8 cellular contexts compared by ENCODE assay signal in genomic region chr1:54488831-54489626, GRCh38. TPM values are rescaled to one million over a fixed set of nuclear protein-coding genes. Genes with fewer than 3 reads are reported as not detected.
DNase-seq lines count a peak whose midpoint lies in the region; ATAC-seq, FAIRE-seq and TF ChIP-seq lines count a peak whose summit lies in the region.

No MANE protein-coding gene starts in this region.

- H3K4me1 ChIP-seq in A673 (ENCODE audit: insufficient read depth, low read length, poor library complexity, severe bottlenecking): peaks cover 41% of the 10 kb centered on the region
- peaks cover 7 to 22% (median 15%) of the 10 kb centered on the region in 4 experiments for H3K4me1 ChIP-seq in H1 (replicated peaks in 1 of 4; ENCODE audit: control insufficient read depth in 3 of 4, insufficient read depth in 4 of 4, low read length in 3 of 4)
- H3K4me1 ChIP-seq in mesenchymal stem cell (ENCODE audit: control insufficient read depth, insufficient read depth, low read depth, low read length): peaks cover 13% of the 10 kb centered on the region

- H3K9ac ChIP-seq in H1 (replicated peaks in 1 of 4; ENCODE audit: extremely low read depth in 1 of 4, low read depth in 3 of 4, low read length in 3 of 4) (peak overlapping the region; percentile 48 to 85 (median 68); a peak in 6 of 7 replicates), mesenchymal stem cell (ENCODE audit: low read length) (peak overlapping the region; percentile 99)

- H3K27ac ChIP-seq in A673 (ENCODE audit: low read depth, low read length, poor library complexity, severe bottlenecking) (peak overlapping the region; percentile 83), H1 (ENCODE audit: low read depth, low read length) (peak overlapping the region; percentile 96), mesenchymal stem cell (ENCODE audit: low read length, poor library complexity, severe bottlenecking) (peak overlapping the region; percentile 63)

- H2AK5ac ChIP-seq in H1 (ENCODE audit: low read depth, low read length) (peak overlapping the region; percentile 98; the same call in 1 of the 2 replicates), mesenchymal stem cell (ENCODE audit: low read length, severe bottlenecking) (peak overlapping the region; percentile 29)

- no peaks in the 10 kb centered on the region for H3K27me3 ChIP-seq in A673 (replicated peaks; ENCODE audit: insufficient read depth, low read depth, low read length, poor library complexity)
- H3K27me3 ChIP-seq in H1 (replicated peaks in 1 of 4; ENCODE audit: control insufficient read depth in 3 of 4, extremely low read depth in 1 of 4, insufficient read depth in 3 of 4, low read length in 3 of 4): peaks cover 0 to 18% (median 11%) of the 10 kb centered on the region in 4 experiments; a peak in 6 of 7 replicates
- H3K27me3 ChIP-seq in mesenchymal stem cell (ENCODE audit: control insufficient read depth in 1 of 2, insufficient read depth in 1 of 2, low read length in 2 of 2): peaks cover 4 to 21% of the 10 kb centered on the region in 2 experiments

- peak overlapping the region; percentile 79 for H3K56ac ChIP-seq in H1 (replicated peaks; ENCODE audit: insufficient read length, low read depth, low read length)

- H2BK15ac ChIP-seq in H1 (ENCODE audit: low read length) (peak overlapping the region; percentile 92), mesenchymal stem cell (ENCODE audit: low read depth, poor library complexity, severe bottlenecking) (peak overlapping the region; percentile 75)

- ATAC-seq in GM18502 (IDR thresholded peaks at IDR 0.05; ENCODE audit: poor library complexity, unreplicated experiment) (peak; percentile 74), HG03354 (IDR thresholded peaks at IDR 0.05; ENCODE audit: poor library complexity, severe bottlenecking, unreplicated experiment) (peak; percentile 66)

- POLR2A ChIA-PET in A673 (lab: Charles Lee; ENCODE audit: low non-redundant PET) (interaction anchor here (0.6 kb wide), 1 partner anchor 1189 kb away, joined by 3 read pairs; no protein-coding TSS in a partner anchor), H1 (lab: Charles Lee; ENCODE audit: partially characterized antibody) (interaction anchor here (0.7 to 8.3 kb wide), 27 partner anchors 9 to 367 kb away, joined by 3 to 216 read pairs (median 3); partner anchors contain the start of genes CYB5RL, MRPL37 and SSBP3)

- H4K91ac ChIP-seq in H1 (replicated peaks; ENCODE audit: insufficient read length, low read length): peak overlapping the region; percentile 100
- H4K91ac ChIP-seq in mesenchymal stem cell (ENCODE audit: low read length): peak overlapping the region; percentile 97

- peak overlapping the region; percentile 98 for H2BK5ac ChIP-seq in H1 (ENCODE audit: low read depth, low read length)
- H2BK5ac ChIP-seq in mesenchymal stem cell (ENCODE audit: low read depth, low read length, poor library complexity, severe bottlenecking): peak overlapping the region; percentile 40

- H4K5ac ChIP-seq in H1 (ENCODE audit: insufficient read length, low read depth, low read length): peak overlapping the region; percentile 90

- H2BK120ac ChIP-seq in H1 (replicated peaks; ENCODE audit: low read depth, low read length) (peak overlapping the region; percentile 93), mesenchymal stem cell (ENCODE audit: low read depth, low read length) (peak overlapping the region; percentile 100)

- TF ChIP-seq CTCF in A673 (conservative IDR thresholded peaks at IDR 0.05; ENCODE audit: low read depth, low read length) (peak; percentile 95), H1 (IDR thresholded peaks at IDR 0.05; ENCODE audit: control extremely low read depth in 1 of 3, insufficient read depth in 1 of 3, low read depth in 1 of 3, low read length in 3 of 3) (peak; percentile 75 to 96 (median 79))

- H3K4me2 ChIP-seq in H1 (ENCODE audit: insufficient read depth in 1 of 2, low read depth in 2 of 2, low read length in 2 of 2): peak overlapping the region; percentile 91 to 94
- H3K4me2 ChIP-seq in mesenchymal stem cell (ENCODE audit: low read length, poor library complexity, severe bottlenecking): peak overlapping the region; percentile 93

- H3K79me1 ChIP-seq in H1 (ENCODE audit: low read depth, low read length): no peaks in the 10 kb centered on the region
- H3K79me1 ChIP-seq in mesenchymal stem cell (replicated peaks; ENCODE audit: low read length, poor library complexity, severe bottlenecking): no peaks in the 10 kb centered on the region

- H2BK20ac ChIP-seq in H1 (ENCODE audit: low read length): peak overlapping the region; percentile 97

- H4K20me1 ChIP-seq in H1 (replicated peaks in 1 of 2; ENCODE audit: control insufficient read depth in 1 of 2, insufficient read depth in 2 of 2, low read length in 2 of 2): no peaks in the 10 kb centered on the region

- H2AFZ ChIP-seq in H1 (ENCODE audit: low read length): no peak overlapping the region
- H2AFZ ChIP-seq in mesenchymal stem cell (ENCODE audit: low read depth, low read length): no peak overlapping the region

- no peaks in the 10 kb centered on the region for H3K79me2 ChIP-seq in H1 (ENCODE audit: control insufficient read depth in 1 of 2, insufficient read depth in 2 of 2, low read length in 2 of 2)

- H3K4me3 ChIP-seq in A673 (ENCODE audit: low read depth, low read length, poor library complexity, severe bottlenecking) (peak overlapping the region; percentile 65), H1 (ENCODE audit: extremely low read depth in 1 of 4, insufficient read depth in 2 of 4, low read depth in 3 of 4, low read length in 4 of 4) (peak overlapping the region; percentile 24 to 69 (median 64); a peak in 7 of 8 replicates), mesenchymal stem cell (ENCODE audit: insufficient read depth in 1 of 2, low read depth in 1 of 2, low read length in 2 of 2) (peak overlapping the region; percentile 53 to 80)

- DNase-seq in A673 (ENCODE audit: low spot score) (peak; percentile 88), NCI-H526 treated with DMSO at 0.1 percent for 48 hours (lab: John Stamatoyannopoulos, UW) (peak; percentile 53), H1 (ENCODE audit: low read depth in 1 of 2, low spot score in 2 of 2) (peak; percentile 74 to 96), mesenchymal stem cell (peak; percentile 77)
- DNase-seq in activated CD8-positive, alpha-beta memory T cell treated with anti-CD3 and anti-CD28 coated beads for 48 hours (ENCODE audit: low read depth in 2 of 3, low spot score in 2 of 3): peak; percentile 50 to 66 (median 60)
- DNase-seq in stimulated activated CD4-positive, alpha-beta T cell treated with anti-CD3 and anti-CD28 coated beads, TNF-alpha, amount 100 ng/mL, for 48 hours (ENCODE audit: low read depth in 3 of 3): peak; percentile 27 to 62 (median 48)

- H2BK12ac ChIP-seq in H1 (ENCODE audit: low read depth, low read length) (peak overlapping the region; percentile 98), mesenchymal stem cell (ENCODE audit: low read length in 2 of 2) (peak overlapping the region; percentile 19 to 71)

- FAIRE-seq in H1 (lab: Jason Lieb, UNC): no peak

- CTCF ChIA-PET in A673 (lab: Charles Lee) (interaction anchor here (0.6 to 2.8 kb wide), 24 partner anchors 9 to 1560 kb away, joined by 4 to 24 read pairs (median 7); partner anchors contain the start of gene SSBP3), H1 (lab: Charles Lee; ENCODE audit: partially characterized antibody) (interaction anchor here (0.6 to 3.5 kb wide), 41 partner anchors 9 to 421 kb away, joined by 3 to 20 read pairs (median 4); partner anchors contain the start of genes ACOT11 and SSBP3)

- H3K14ac ChIP-seq in H1 (ENCODE audit: insufficient read length) (no peak overlapping the region), mesenchymal stem cell (ENCODE audit: low read length in 2 of 2) (no peak overlapping the region)

- H3K18ac ChIP-seq in H1 (ENCODE audit: extremely low read depth, low read length) (peak overlapping the region; percentile 98), mesenchymal stem cell (ENCODE audit: low read depth in 1 of 2, low read length in 2 of 2) (peak overlapping the region; percentile 85 to 96)

- no TSS peak for BruUV-seq in A673 (replicated peaks; lab: Mats Ljungman, UMichigan)

- TF ChIP-seq EP300 in H1 (IDR thresholded peaks at IDR 0.05; ENCODE audit: borderline replicate concordance in 1 of 2, low read depth in 2 of 2, low read length in 2 of 2): peak in 1 of 2 experiments; percentile 84; a peak in 1 of 3 replicates

- H3K9me3 ChIP-seq in A673 (ENCODE audit: low read depth, low read length, poor library complexity, severe bottlenecking) (no peaks in the 10 kb centered on the region), H1 (ENCODE audit: insufficient read depth in 2 of 2, low read depth in 1 of 2, low read length in 1 of 2) (no peaks in the 10 kb centered on the region), mesenchymal stem cell (ENCODE audit: control insufficient read depth, low read length) (no peaks in the 10 kb centered on the region)

- TF ChIP-seq RAD21 in H1 (IDR thresholded peaks at IDR 0.05 in 1 of 2, conservative IDR thresholded peaks at IDR 0.05 in 1 of 2; ENCODE audit: low read depth in 2 of 2, low read length in 2 of 2): peak; percentile 88 to 90

- H3K36me3 ChIP-seq in A673 (ENCODE audit: insufficient read depth, low read length, poor library complexity, severe bottlenecking): no peaks in the 10 kb centered on the region
- no peaks in the 10 kb centered on the region for H3K36me3 ChIP-seq in H1 (ENCODE audit: control insufficient read depth in 2 of 4, insufficient read depth in 4 of 4, low read length in 3 of 4)
- H3K36me3 ChIP-seq in mesenchymal stem cell (ENCODE audit: control insufficient read depth in 1 of 2, insufficient read depth in 2 of 2, low read depth in 1 of 2, low read length in 2 of 2): no peaks in the 10 kb centered on the region

- no peak overlapping the region for H3K23ac ChIP-seq in H1 (ENCODE audit: insufficient read length)
- H3K23ac ChIP-seq in mesenchymal stem cell (ENCODE audit: low read length in 2 of 2): no peak overlapping the region

- peak overlapping the region; percentile 96; the same call in 1 of the 2 replicates for H4K8ac ChIP-seq in H1 (ENCODE audit: extremely low read depth, insufficient read depth, low read length)
- peak overlapping the region; percentile 96 for H4K8ac ChIP-seq in mesenchymal stem cell (ENCODE audit: low read length)

- H3K4ac ChIP-seq in H1 (replicated peaks; ENCODE audit: insufficient read length, low read depth, low read length): peak overlapping the region; percentile 97
- H3K4ac ChIP-seq in mesenchymal stem cell (ENCODE audit: low read depth in 1 of 2, low read length in 2 of 2): peak overlapping the region; percentile 62 to 95

- peaks cover 15% of the 10 kb centered on the region; the same call in 1 of the 2 replicates for H3K23me2 ChIP-seq in H1 (ENCODE audit: low read depth, low read length)

- 0% methylated on average over 31 of the region's 51 CpGs; no CpG with 5 or more reads in 1 of the 2 experiments for WGBS in H1 (ENCODE audit: extremely low coverage in 1 of 2, insufficient coverage in 1 of 2, insufficient read length in 1 of 2, insufficient replicate concordance in 2 of 2, low coverage in 1 of 2, low lambda C conversion rate in 2 of 2, missing lambda C conversion rate in 1 of 2), 2 experiments
- 1% methylated on average over 35 of the region's 51 CpGs for WGBS in mesenchymal stem cell

- intact Hi-C loops in A673 (cut with micrococcal nuclease; ENCODE audit: unreplicated experiment): loop anchor here (1.0 to 5.0 kb wide), 4 partner anchors 82 to 1212 kb away; no protein-coding TSS in a partner anchor

- TF ChIP-seq POLR2A in H1 (IDR thresholded peaks at IDR 0.05; ENCODE audit: control extremely low read depth in 1 of 2, low read depth in 2 of 2, low read length in 2 of 2): peak in 1 of 2 experiments; percentile 47; a peak in 1 of 3 replicates

RNA-seq across cellular contexts. Expression of gene ACOT11, which starts 59.0 kb away (rescaled TPM):
- 5.5 and 5.6 TPM in 2 replicates for total RNA-seq in A673 (2021)
- total RNA-seq in H1 (2021; fragmentation: NEBNext Ultra II Directional; extraction: Animal tissue kit (Norgen Biotek cat#: 25700)): 3.5 and 3.8 TPM in 2 replicates
- 4.5 and 5.6 TPM in 2 replicates for polyA plus RNA-seq in H1 (2011; rRNA removed)
- polyA plus RNA-seq in H1 (2011; cell fraction: cytosol; rRNA removed): 4.2 TPM
- 9.9 TPM for polyA plus RNA-seq in H1 (2011; cell fraction: nucleus; rRNA removed)
- polyA plus RNA-seq in H1 (2012, experiment 1 of 2): 2.9 to 4.1 TPM (median 3.4 TPM) in 4 replicates
- polyA plus RNA-seq in H1 (2012, experiment 2 of 2): 3.2 TPM
- 2.8 TPM for polyA plus RNA-seq in H1 (2013, experiment 1 of 2)
- polyA plus RNA-seq in H1 (2013, experiment 2 of 2): 2.5 TPM
- 6.1 and 6.3 TPM in 2 replicates for polyA minus RNA-seq in H1 (2011; rRNA and poly(A)+ RNA removed)
- 1.8 TPM for polyA minus RNA-seq in H1 (2011; cell fraction: cytosol; rRNA and poly(A)+ RNA removed)
- polyA minus RNA-seq in H1 (2011; cell fraction: nucleus; rRNA and poly(A)+ RNA removed): 8.7 TPM
- polyA plus RNA-seq in mesenchymal stem cell (2013, experiment 1 of 2): 0.83 TPM
- 0.88 TPM for polyA plus RNA-seq in mesenchymal stem cell (2013, experiment 2 of 2)

Comparison
In these comparisons a context has a peak if more than half of its experiments do, and no peak if none do; other contexts are left out.
1. Peak in every context shown above with its lines: DNase-seq, ATAC-seq, H3K4me3 ChIP-seq and H3K27ac ChIP-seq.